8 cellular contexts compared by ENCODE assay signal in genomic region chr6:16770701-16771569, GRCh38. TPM values are rescaled to one million over a fixed set of nuclear protein-coding genes. Genes with fewer than 3 reads are reported as not detected.
A peak's percentile ranks its signal among the peaks of the same experiment; 100 is the strongest.
DNase-seq lines count a peak whose midpoint lies in the region; ATAC-seq and TF ChIP-seq lines count a peak whose summit lies in the region.

No MANE protein-coding gene starts in this region.

- CTCF ChIA-PET in CD8-positive, alpha-beta T cell (lab: Charles Lee): interaction anchor here (0.6 to 6.6 kb wide), 33 partner anchors 8 to 485 kb away, joined by 3 to 58 read pairs (median 4); partner anchors contain the start of gene ATXN1

- ATAC-seq in CD8-positive, alpha-beta T cell: peak; percentile 78
- ATAC-seq in GM19397 (IDR thresholded peaks at IDR 0.05; ENCODE audit: unreplicated experiment) (peak; percentile 82), HG03565 (IDR thresholded peaks at IDR 0.05; ENCODE audit: unreplicated experiment) (peak; percentile 73), omental fat pad (ENCODE audit: low FRiP score) (peak; percentile 45), thoracic aorta (ENCODE audit: insufficient number of reproducible peaks, low FRiP score, low read depth) (no peak)
- ATAC-seq in activated T-cell treated with anti-CD3 and anti-CD28 coated beads, Interleukin-2, amount 50 U/mL, for 4 hours: peak; percentile 53 to 60

- H3K27ac Mint-ChIP-seq in CD8-positive, alpha-beta T cell: peak overlapping the region; percentile 41

- no peak overlapping the region for H3K27ac ChIP-seq in CD8-positive, alpha-beta T cell (ENCODE audit: low read depth, low read length)
- H3K27ac ChIP-seq in Peyer's patch (peak overlapping the region in 1 of 4 donors; percentile 36), thoracic aorta (peak overlapping the region in 1 of 2 donors; percentile 55)

- peak overlapping the region; percentile 37 for H3K4me3 Mint-ChIP-seq in CD8-positive, alpha-beta T cell
- no peak overlapping the region for H3K4me3 Mint-ChIP-seq in activated T-cell treated with anti-CD3 and anti-CD28 coated beads, Interleukin-2, amount 50 U/mL, for 4 hours

- H3K4me3 ChIP-seq in CD8-positive, alpha-beta T cell (ENCODE audit: low read depth, low read length): no peak overlapping the region
- no peak overlapping the region for H3K4me3 ChIP-seq in Peyer's patch
- H3K4me3 ChIP-seq in fibroblast of mammary gland (ENCODE audit: control insufficient read depth, low read depth, low read length): no peak overlapping the region
- H3K4me3 ChIP-seq in thoracic aorta: no peak overlapping the region

- H3K9me3 Mint-ChIP-seq in CD8-positive, alpha-beta T cell: no peaks in the 10 kb centered on the region
- no peaks in the 10 kb centered on the region for H3K9me3 Mint-ChIP-seq in activated T-cell treated with anti-CD3 and anti-CD28 coated beads, Interleukin-2, amount 50 U/mL, for 4 hours

- H3K9me3 ChIP-seq in CD8-positive, alpha-beta T cell (ENCODE audit: low read length): no peaks in the 10 kb centered on the region
- no peaks in the 10 kb centered on the region for H3K9me3 ChIP-seq in Peyer's patch
- H3K9me3 ChIP-seq in thoracic aorta: no peaks in the 10 kb centered on the region

- H3K36me3 Mint-ChIP-seq in CD8-positive, alpha-beta T cell: peaks cover 3% of the 10 kb centered on the region
- peaks cover 3% of the 10 kb centered on the region for H3K36me3 Mint-ChIP-seq in activated T-cell treated with anti-CD3 and anti-CD28 coated beads, Interleukin-2, amount 50 U/mL, for 4 hours (ENCODE audit: insufficient read depth)

- POLR2A ChIA-PET in CD8-positive, alpha-beta T cell (lab: Charles Lee): interaction anchor here (3.4 kb wide), 1 partner anchor 9 kb away, joined by 23 read pairs; the partner anchor contains the start of gene ATXN1

- H3K4me1 Mint-ChIP-seq in CD8-positive, alpha-beta T cell (ENCODE audit: low read depth): peaks cover 58% of the 10 kb centered on the region
- peaks cover 51% of the 10 kb centered on the region for H3K4me1 Mint-ChIP-seq in activated T-cell treated with anti-CD3 and anti-CD28 coated beads, Interleukin-2, amount 50 U/mL, for 4 hours (ENCODE audit: low read depth)

- H3K27me3 Mint-ChIP-seq in CD8-positive, alpha-beta T cell (ENCODE audit: low read depth): no peaks in the 10 kb centered on the region
- H3K27me3 Mint-ChIP-seq in activated T-cell treated with anti-CD3 and anti-CD28 coated beads, Interleukin-2, amount 50 U/mL, for 4 hours (ENCODE audit: low read depth): no peaks in the 10 kb centered on the region

- peak; percentile 57 to 82 (median 77) for DNase-seq in CD8-positive, alpha-beta T cell
- DNase-seq in Peyer's patch (peak; percentile 77 to 90 (median 85)), fibroblast of mammary gland (ENCODE audit: low read depth) (peak; percentile 90), omental fat pad (ENCODE audit: low spot score) (no peak), thoracic aorta (ENCODE audit: low spot score) (peak; percentile 20)
- peak; percentile 75 for DNase-seq in activated T-cell treated with anti-CD3 and anti-CD28 coated beads, Interleukin-2, amount 50 U/mL, for 4 hours

- no peak for TF ChIP-seq POLR2A in Peyer's patch (IDR thresholded peaks at IDR 0.05)

- peaks cover 25% of the 10 kb centered on the region for H3K4me1 ChIP-seq in CD8-positive, alpha-beta T cell (ENCODE audit: insufficient read depth, low read length)
- H3K4me1 ChIP-seq in Peyer's patch (peaks cover 0 to 24% (median 4%) of the 10 kb centered on the region in 4 donors), thoracic aorta (ENCODE audit: control insufficient read depth in 1 of 2, low read depth in 2 of 2) (peaks cover 21 to 47% of the 10 kb centered on the region in 2 donors)

- H3K27me3 ChIP-seq in CD8-positive, alpha-beta T cell (ENCODE audit: insufficient read depth, low read length): no peaks in the 10 kb centered on the region
- H3K27me3 ChIP-seq in Peyer's patch: no peaks in the 10 kb centered on the region
- H3K27me3 ChIP-seq in thoracic aorta (replicated peaks; ENCODE audit: insufficient read depth): no peaks in the 10 kb centered on the region

- TF ChIP-seq CTCF in CD8-positive, alpha-beta T cell (IDR thresholded peaks at IDR 0.05): peak; percentile 98
- TF ChIP-seq CTCF in Peyer's patch (IDR thresholded peaks at IDR 0.05) (peak; percentile 79 to 94 (median 88)), fibroblast of mammary gland (conservative IDR thresholded peaks at IDR 0.05; ENCODE audit: control insufficient read depth, insufficient read depth, low read depth, low read length) (peak; percentile 92), omental fat pad (IDR thresholded peaks at IDR 0.05) (peak in 2 of 3 donors; percentile 6 to 52), thoracic aorta (IDR thresholded peaks at IDR 0.05) (peak; percentile 85)

- intact Hi-C loops in CD8-positive, alpha-beta T cell (cut with DNase I, micrococcal nuclease): loop anchor here (1.0 to 5.0 kb wide), 5 partner anchors 34 to 439 kb away; no protein-coding TSS in a partner anchor

- H3K36me3 ChIP-seq in CD8-positive, alpha-beta T cell (ENCODE audit: insufficient read depth, low read length): no peaks in the 10 kb centered on the region
- H3K36me3 ChIP-seq in Peyer's patch: no peaks in the 10 kb centered on the region
- H3K36me3 ChIP-seq in thoracic aorta: no peaks in the 10 kb centered on the region

RNA-seq across cellular contexts. Expression of gene ATXN1, which starts 9.7 kb away (rescaled TPM):
- total RNA-seq in CD8-positive, alpha-beta T cell: 10 to 100 TPM; 73.3 to 81.1 TPM
- total RNA-seq in Peyer's patch (10 to 100 TPM; 34.7 to 48.5 (median 43.1) TPM), omental fat pad (10 to 100 TPM; 26.4 to 46.4 (median 36.1) TPM), thoracic aorta (10 to 100 TPM; 59.8 to 62.4 TPM)
- total RNA-seq in activated T-cell treated with anti-CD3 and anti-CD28 coated beads, Interleukin-2, amount 50 U/mL, for 4 hours: 10 to 100 TPM; 39.5 to 63.8 (median 45.1) TPM

Comparison
In these comparisons a context has a peak if more than half of its experiments do, and no peak if none do; other contexts are left out.
1. CTCF ChIP-seq: peak in every context shown above with its lines; median percentile 98 in CD8-positive, alpha-beta T cell; 92 in fibroblast of mammary gland; 88 in Peyer's patch; 85 in thoracic aorta; 29 in omental fat pad.